Comparison of ENCODE assay signal across 1 cellular context in genomic region chr14:80313806-80314205, GRCh38.
TF ChIP-seq lines count a peak whose summit lies in the region.

No MANE protein-coding gene starts in this region.

TF ChIP-seq in SK-N-SH treated with all-trans-retinoic acid at 6 μM for 48 hours, 23 proteins besides CTCF, POLR2A, EP300 and RAD21 (continued from another document):
- no peak for TF ChIP-seq CSDC2 (CRISPR knock-in tag; IDR thresholded peaks at IDR 0.05)
- TF ChIP-seq OSR1 (CRISPR knock-in tag; IDR thresholded peaks at IDR 0.05) = no peak
- no peak for TF ChIP-seq RARB (CRISPR knock-in tag; IDR thresholded peaks at IDR 0.05)
- TF ChIP-seq ZC3H10 (CRISPR knock-in tag; IDR thresholded peaks at IDR 0.05) = no peak
- no peak for TF ChIP-seq PPARA (CRISPR knock-in tag; IDR thresholded peaks at IDR 0.05; ENCODE audit: borderline replicate concordance)
